1 cellular context compared by ENCODE assay signal in the genomic region with DNA sequence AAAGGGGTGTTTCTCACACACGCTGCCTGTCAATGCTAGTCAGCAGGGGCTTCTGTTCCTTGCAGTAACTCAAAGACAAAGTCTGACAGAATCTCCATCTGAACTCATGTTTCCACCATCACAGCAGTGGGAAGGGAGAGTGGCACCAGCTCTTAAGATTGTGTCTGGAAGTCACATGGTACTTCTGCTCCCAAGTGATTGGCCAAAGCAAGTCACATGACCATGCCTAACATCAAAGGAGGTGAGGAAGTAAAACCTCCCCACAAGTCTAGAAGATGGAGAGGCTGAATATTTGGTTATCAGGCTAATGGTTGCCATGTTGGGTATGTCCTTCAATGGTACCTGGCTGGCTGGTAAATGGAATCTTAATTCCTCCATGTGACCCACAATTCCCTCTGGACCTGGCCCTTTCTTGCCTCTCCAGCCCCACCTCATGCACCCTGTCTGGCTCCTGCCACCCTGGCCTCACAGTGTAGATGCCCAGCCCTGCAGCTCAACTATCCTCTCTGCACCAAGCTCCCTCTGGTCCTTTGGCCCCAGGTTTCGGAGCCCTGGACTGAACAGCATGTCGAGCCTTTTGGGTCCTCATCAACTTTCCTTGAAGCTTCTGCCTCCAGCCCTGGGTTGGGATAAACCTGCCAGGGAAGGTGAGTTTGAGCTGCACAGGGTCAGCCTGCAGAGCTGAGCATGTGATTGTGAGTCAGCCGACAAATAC.
TF ChIP-seq lines count a peak whose summit lies in the region.

No MANE protein-coding gene starts in this region.

TF ChIP-seq in H1, 55 proteins besides CTCF, POLR2A, EP300 and RAD21:
- TF ChIP-seq MAFK (IDR thresholded peaks at IDR 0.05; ENCODE audit: low read depth, low read length) (no peak), RBBP5 (IDR thresholded peaks at IDR 0.05; ENCODE audit: borderline replicate concordance, low read depth, low read length) (no peak), CREB1 (IDR thresholded peaks at IDR 0.05) (no peak), SP1 (IDR thresholded peaks at IDR 0.05; ENCODE audit: low read depth, low read length) (no peak), TEAD4 (IDR thresholded peaks at IDR 0.05; ENCODE audit: low read depth, low read length) (no peak), POU5F1 (IDR thresholded peaks at IDR 0.05; ENCODE audit: low read depth, low read length) (no peak), EGR1 (IDR thresholded peaks at IDR 0.05; ENCODE audit: borderline replicate concordance, low read depth, low read length) (no peak), KDM4A (IDR thresholded peaks at IDR 0.05; ENCODE audit: low read depth, low read length, severe bottlenecking) (no peak), NRF1 (IDR thresholded peaks at IDR 0.05; ENCODE audit: low read depth, low read length) (no peak), JUN (IDR thresholded peaks at IDR 0.05; ENCODE audit: low read depth, low read length) (no peak), CBX8 (IDR thresholded peaks at IDR 0.05; ENCODE audit: borderline replicate concordance, low read depth, low read length) (no peak), ASH2L (IDR thresholded peaks at IDR 0.05; ENCODE audit: low read length) (no peak), TCF12 (IDR thresholded peaks at IDR 0.05; ENCODE audit: low read depth, low read length) (no peak)
- TF ChIP-seq, protein P1, sequence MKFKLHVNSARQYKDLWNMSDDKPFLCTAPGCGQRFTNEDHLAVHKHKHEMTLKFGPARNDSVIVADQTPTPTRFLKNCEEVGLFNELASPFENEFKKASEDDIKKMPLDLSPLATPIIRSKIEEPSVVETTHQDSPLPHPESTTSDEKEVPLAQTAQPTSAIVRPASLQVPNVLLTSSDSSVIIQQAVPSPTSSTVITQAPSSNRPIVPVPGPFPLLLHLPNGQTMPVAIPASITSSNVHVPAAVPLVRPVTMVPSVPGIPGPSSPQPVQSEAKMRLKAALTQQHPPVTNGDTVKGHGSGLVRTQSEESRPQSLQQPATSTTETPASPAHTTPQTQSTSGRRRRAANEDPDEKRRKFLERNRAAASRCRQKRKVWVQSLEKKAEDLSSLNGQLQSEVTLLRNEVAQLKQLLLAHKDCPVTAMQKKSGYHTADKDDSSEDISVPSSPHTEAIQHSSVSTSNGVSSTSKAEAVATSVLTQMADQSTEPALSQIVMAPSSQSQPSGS (IDR thresholded peaks at IDR 0.05; ENCODE audit: low read length), result no peak
